24 cellular contexts compared by ENCODE assay signal in the genomic region with DNA sequence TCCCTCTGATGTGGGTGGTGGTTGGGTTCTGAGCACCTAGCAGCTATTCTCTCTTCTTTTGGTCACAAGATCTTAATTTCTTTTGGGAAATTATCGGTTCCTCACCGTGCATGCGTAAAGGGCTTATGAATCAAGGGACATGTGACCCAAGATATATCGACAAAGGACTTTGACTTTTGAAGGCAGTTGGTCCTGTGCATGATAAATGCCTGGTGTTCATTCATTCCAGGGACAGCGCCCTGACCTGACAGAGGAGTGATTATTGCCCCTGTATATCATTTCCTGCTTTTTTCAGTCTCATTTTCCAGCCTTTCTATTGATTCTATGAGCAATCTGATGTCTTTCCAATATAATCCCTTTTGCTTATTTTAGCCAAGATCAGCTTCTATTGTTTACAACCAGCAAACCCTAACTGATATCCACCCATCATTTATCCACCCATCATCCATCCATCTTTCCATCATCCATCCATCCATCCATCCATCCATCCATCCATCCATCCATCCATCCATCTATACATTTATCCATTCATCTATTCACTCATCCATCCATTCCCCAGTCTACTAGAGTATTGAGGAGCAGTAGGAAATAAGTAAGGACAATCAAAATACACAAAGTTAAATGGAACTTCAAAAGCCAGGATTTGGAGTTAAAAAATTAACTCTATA. TPM values are rescaled to one million over a fixed set of nuclear protein-coding genes. Genes with fewer than 3 reads are reported as not detected.
"Had no signal": no experiment of that assay in that cellular context is flagged by ENCODE, and none has a peak within 500 bp of the region (broad histone marks: within the 10 kb centered on the region; RNA-seq: fewer than 3 reads in every experiment).

No MANE protein-coding gene starts in this region.

- H3K9me3 ChIP-seq: body of pancreas, tibial nerve, vagina had no signal

- H3K9me3 Mint-ChIP-seq: effector memory CD8-positive, alpha-beta T cell; nephron progenitor cell had no signal

- H3K36me3 Mint-ChIP-seq: activated naive CD8-positive, alpha-beta T cell had no signal

- H3K4me3 Mint-ChIP-seq: activated naive CD8-positive, alpha-beta T cell; effector memory CD8-positive, alpha-beta T cell; nephron progenitor cell had no signal

- H3K27me3 ChIP-seq: body of pancreas, tibial nerve, vagina had no signal

- H3K36me3 ChIP-seq: tibial nerve, vagina, WERI-Rb-1 had no signal

- ATAC-seq: body of pancreas; effector memory CD8-positive, alpha-beta T cell; left lobe of liver; stimulated activated naive CD8-positive, alpha-beta T cell treated with anti-CD3 and anti-CD28 coated beads, Interleukin-15, Interleukin-2, amounts not matched to agents 100 U/mL and 50 U/mL, for 24 hours had no signal

- H3K27ac ChIP-seq: body of pancreas, tibial nerve, vagina, WERI-Rb-1 had no signal

- H3K27ac Mint-ChIP-seq: activated naive CD8-positive, alpha-beta T cell; effector memory CD8-positive, alpha-beta T cell; nephron progenitor cell had no signal

- DNase-seq: activated CD4-positive, alpha-beta T cell treated with anti-CD3 and anti-CD28 coated beads for 1 hour; activated CD8-positive, alpha-beta memory T cell treated with anti-CD3 and anti-CD28 coated beads for 24 hours; activated CD8-positive, alpha-beta memory T cell treated with anti-CD3 and anti-CD28 coated beads, Interleukin-2, amount 50 U/mL, for 48 hours; activated gamma-delta T cell; activated T-cell treated with anti-CD3 and anti-CD28 coated beads, Interleukin-2, amount 50 U/mL, for 48 hours; body of pancreas; effector memory CD8-positive, alpha-beta T cell; foreskin melanocyte; hypothalamus; islet precursor cell; midbrain; nephron progenitor cell; posterior cingulate gyrus; retina; stimulated activated CD4-positive, alpha-beta T cell treated with anti-CD3 and anti-CD28 coated beads, Interleukin-2, amount 100 ng/mL, for 24 hours; stimulated activated naive CD8-positive, alpha-beta T cell treated with anti-CD3 and anti-CD28 coated beads, Interleukin-15, Interleukin-2, amounts not matched to agents 100 U/mL and 50 U/mL, for 24 hours; WERI-Rb-1 had no signal

- H3K4me1 ChIP-seq: body of pancreas, tibial nerve, vagina had no signal

- H3K4me3 ChIP-seq: body of pancreas, lung, tibial nerve, vagina had no signal

RNA-seq across cellular contexts. Expression of a gene that starts 25.1 kb away (rescaled TPM):
- total RNA-seq: body of pancreas; dermis microvascular lymphatic vessel endothelial cell; left lobe of liver; T-helper 2 cell treated with Interferon-gamma antibody and Interleukin-4, amounts not matched to agents 100 ng/mL and 5 ng/mL, for 36 hours; vagina had no signal
